Comparison of ENCODE assay signal across 10 cellular contexts in the genomic region with DNA sequence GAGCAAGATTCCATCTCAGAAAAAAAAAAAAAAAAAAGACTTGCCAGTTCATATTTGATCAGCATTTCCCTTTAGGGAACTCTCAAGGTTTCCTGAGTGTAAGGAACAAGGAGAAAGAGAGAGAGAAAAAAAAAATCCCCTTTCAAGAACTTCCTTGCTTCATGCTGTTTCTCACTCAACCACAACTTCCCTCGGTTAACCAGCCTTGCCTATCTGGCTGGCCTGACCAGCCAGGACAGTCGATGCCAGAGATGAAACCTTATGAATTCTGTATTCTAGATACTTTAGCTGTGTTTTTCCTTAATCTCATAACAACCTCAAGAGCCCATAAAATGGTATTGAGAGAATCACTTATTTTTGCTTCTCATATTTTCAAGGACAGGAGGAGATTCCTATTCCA. TPM values are rescaled to one million over a fixed set of nuclear protein-coding genes. Genes with fewer than 3 reads are reported as not detected.
A peak's percentile ranks its signal among the peaks of the same experiment; 100 is the strongest.
DNase-seq lines count a peak whose midpoint lies in the region; TF ChIP-seq lines count a peak whose summit lies in the region.
"Had no signal": no experiment of that assay in that cellular context is flagged by ENCODE, and none has a peak within 500 bp of the region (broad histone marks: within the 10 kb centered on the region; RNA-seq: fewer than 3 reads in every experiment).

No MANE protein-coding gene starts in this region.

- H3K4me1 Mint-ChIP-seq in chondrocyte (ENCODE audit: low read depth) (peaks cover 34% of the 10 kb centered on the region), osteocyte (ENCODE audit: unreplicated experiment) (peaks cover 16% of the 10 kb centered on the region)

- no peak for TF ChIP-seq CTCF in GM12865 (IDR thresholded peaks at IDR 0.05; ENCODE audit: insufficient read depth, low read depth, low read length, missing control alignments)
- TF ChIP-seq CTCF in chondrocyte (IDR thresholded peaks at IDR 0.05) = no peak
- no peak for TF ChIP-seq CTCF in osteocyte (IDR thresholded peaks at IDR 0.05)
- no peak for TF ChIP-seq CTCF in RWPE1 (conservative IDR thresholded peaks at IDR 0.05; ENCODE audit: low read depth)

- H3K27me3 Mint-ChIP-seq in chondrocyte (ENCODE audit: low read depth) (no peaks in the 10 kb centered on the region), osteocyte (ENCODE audit: unreplicated experiment) (no peaks in the 10 kb centered on the region)

- peaks cover 2% of the 10 kb centered on the region for H3K36me3 Mint-ChIP-seq in chondrocyte (ENCODE audit: low read depth)
- H3K36me3 Mint-ChIP-seq in osteocyte (ENCODE audit: unreplicated experiment) = no peaks in the 10 kb centered on the region

- no peak overlapping the region for H3K27ac ChIP-seq in RWPE1

- peaks cover 3% of the 10 kb centered on the region for H3K9me3 Mint-ChIP-seq in chondrocyte (ENCODE audit: low read depth)
- no peaks in the 10 kb centered on the region for H3K9me3 Mint-ChIP-seq in osteocyte (ENCODE audit: unreplicated experiment)

- H3K4me3 Mint-ChIP-seq in chondrocyte (ENCODE audit: unreplicated experiment) (no peak overlapping the region), osteocyte (ENCODE audit: unreplicated experiment) (no peak overlapping the region)

- POLR2A ChIA-PET in RWPE1 (lab: Yijun Ruan, JAX; ENCODE audit: low non-redundant PET) = no interaction called here

- peak; percentile 38 for DNase-seq in GM12865 (ENCODE audit: low read depth)
- DNase-seq in MV-4-11 (lab: John Stamatoyannopoulos, UW) = peak; percentile 78
- DNase-seq in chondrocyte (ENCODE audit: low spot score) = no peak
- DNase-seq in osteocyte (ENCODE audit: extremely low spot score, unreplicated experiment) = no peak
- DNase-seq in NCI-H82 (lab: John Stamatoyannopoulos, UW) = no peak
- no peak for DNase-seq in NCI-H1417 treated with DMSO at 0.1 percent for 48 hours (lab: John Stamatoyannopoulos, UW)
- no peak for DNase-seq in activated gamma-delta T cell (lab: John Stamatoyannopoulos, UW)
- no peak for DNase-seq in RWPE1 (ENCODE audit: low spot score)
- DNase-seq: mesenchymal stem cell, NCI-H187 treated with DMSO at 0.1 percent for 48 hours had no signal

- H3K27ac Mint-ChIP-seq in chondrocyte (ENCODE audit: unreplicated experiment) = peak overlapping the region; percentile 4
- H3K27ac Mint-ChIP-seq in osteocyte (ENCODE audit: unreplicated experiment) = peak overlapping the region; percentile 3

- CTCF ChIA-PET in RWPE1 (lab: Yijun Ruan, JAX) = interaction anchor here (0.7 to 2.2 kb wide), 2 partner anchors 11 to 1106 kb away, joined by 3 to 8 read pairs; no protein-coding TSS in a partner anchor

- H3K4me3 ChIP-seq in GM12865 (ENCODE audit: low read depth, low read length) = peak overlapping the region; percentile 31

RNA-seq across cellular contexts. Expression of a gene that starts 2.6 kb away (rescaled TPM):
- total RNA-seq in chondrocyte (30.8 to 42.4 TPM (median 35.8 TPM) in 3 replicates), osteocyte (26.6 and 29.3 TPM in 2 replicates)

Comparison
In these comparisons a context has a peak if more than half of its experiments do, and no peak if none do; other contexts are left out.
1. DNase-seq: peak in GM12865 (single experiment) and MV-4-11 (single experiment); none in chondrocyte (single experiment), osteocyte (single experiment), NCI-H82 (single experiment), NCI-H1417 treated with DMSO at 0.1 percent for 48 hours (single experiment), activated gamma-delta T cell (single experiment) and RWPE1 (single experiment).